ENCODE assay signal across 14 cellular contexts in the genomic region with DNA sequence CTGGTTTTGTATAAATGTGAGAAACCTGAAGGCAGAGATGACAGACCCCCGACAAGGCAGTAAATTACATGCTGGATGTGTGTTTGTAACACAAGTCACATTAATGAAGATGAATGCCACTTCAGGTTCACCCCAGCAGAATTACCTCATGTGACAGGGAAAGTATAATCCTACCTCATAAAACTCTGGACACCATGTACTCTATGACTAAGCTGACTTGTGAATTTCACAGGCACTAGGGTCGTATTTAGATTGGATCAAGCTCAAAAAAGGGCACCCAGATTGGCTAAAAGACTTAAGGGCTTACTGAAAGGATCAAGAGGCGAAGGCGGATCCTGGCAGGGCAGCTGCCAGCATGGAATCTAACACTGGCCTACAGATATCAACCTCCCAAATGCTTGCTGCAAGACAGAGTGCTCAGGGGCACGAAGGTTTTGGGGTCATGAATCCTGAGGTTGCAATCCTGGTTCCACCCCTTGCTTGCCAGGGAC.
DNase-seq lines count a peak whose midpoint lies in the region; ATAC-seq and TF ChIP-seq lines count a peak whose summit lies in the region.
"Had no signal": no experiment of that assay in that cellular context is flagged by ENCODE, and none has a peak within 500 bp of the region (broad histone marks: within the 10 kb centered on the region; RNA-seq: fewer than 3 reads in every experiment).

No MANE protein-coding gene starts in this region.

- DNase-seq in NCI-H510A treated with DMSO at 0.1 percent for 48 hours (lab: John Stamatoyannopoulos, UW) (peak; percentile 32), fibroblast of gingiva (ENCODE audit: low read depth) (peak; percentile 63), gastrocnemius medialis (peak; percentile 59 to 87), cerebellar nuclear complex (lab: John Stamatoyannopoulos, UW) (no peak), C1 segment of cervical spinal cord (lab: John Stamatoyannopoulos, UW) (no peak)
- no peak for DNase-seq in stimulated activated naive CD8-positive, alpha-beta T cell treated with anti-CD3 and anti-CD28 coated beads, Interleukin-15, amount 100 ng/mL, for 72 hours
- DNase-seq: activated CD4-positive, CD25-positive, alpha-beta regulatory T cell treated with anti-CD3 and anti-CD28 coated beads, Interleukin-2, amount 50 U/mL, for 72 hours; NCI-H748 treated with DMSO at 0.1 percent for 48 hours; ovary; stimulated activated CD4-positive, alpha-beta T cell treated with anti-CD3 and anti-CD28 coated beads, Interleukin-4, amount 100 ng/mL, for 4 hours had no signal

- peak overlapping the region; percentile 75 to 87 (median 80) for H3K27ac ChIP-seq in gastrocnemius medialis

- H3K4me3 ChIP-seq in gastrocnemius medialis: no peak overlapping the region
- H3K4me3 ChIP-seq: ovary had no signal

- H3K27me3 Mint-ChIP-seq in stimulated activated naive CD8-positive, alpha-beta T cell treated with anti-CD3 and anti-CD28 coated beads, Interleukin-15, amount 100 ng/mL, for 72 hours: no peaks in the 10 kb centered on the region

- H3K4me1 ChIP-seq in gastrocnemius medialis: peaks cover 38 to 50% of the 10 kb centered on the region in 2 donors

- in situ Hi-C loops in gastrocnemius medialis (cut with MboI; ENCODE audit: low sequenced_read_pairs in 4 of 4): loop anchor here in 3 of 4 donors (10.0 to 25.0 kb wide), 3 partner anchors 432 to 566 kb away; no protein-coding TSS in a partner anchor

- no peak overlapping the region for H3K27ac Mint-ChIP-seq in stimulated activated naive CD8-positive, alpha-beta T cell treated with anti-CD3 and anti-CD28 coated beads, Interleukin-15, amount 100 ng/mL, for 72 hours

- H3K9me3 Mint-ChIP-seq in stimulated activated naive CD8-positive, alpha-beta T cell treated with anti-CD3 and anti-CD28 coated beads, Interleukin-15, amount 100 ng/mL, for 72 hours: no peaks in the 10 kb centered on the region
- H3K9me3 Mint-ChIP-seq: activated T-helper 2 cell treated with anti-CD3 and anti-CD28 coated beads, Interferon-gamma antibody, Interleukin-2, Interleukin-4, amounts not matched to agents 10 μg/mL and 5 μg/mL and 100 μg/mL, durations not matched to agents 14 hours and 24 hours and 36 hours had no signal

- H3K4me3 Mint-ChIP-seq in stimulated activated naive CD8-positive, alpha-beta T cell treated with anti-CD3 and anti-CD28 coated beads, Interleukin-15, amount 100 ng/mL, for 72 hours: no peak overlapping the region

- peak; percentile 84 to 85 for ATAC-seq in gastrocnemius medialis
- ATAC-seq in GM21529 (IDR thresholded peaks at IDR 0.05; ENCODE audit: unreplicated experiment): no peak
- no peak for ATAC-seq in stimulated activated naive CD8-positive, alpha-beta T cell treated with anti-CD3 and anti-CD28 coated beads, Interleukin-15, amount 100 ng/mL, for 72 hours
- ATAC-seq: SK-N-SH treated with all-trans-retinoic acid at 6 μM for 48 hours had no signal

- TF ChIP-seq CTCF in gastrocnemius medialis (IDR thresholded peaks at IDR 0.05 in 4 of 5, conservative IDR thresholded peaks at IDR 0.05 in 1 of 5): no peak

- no peaks in the 10 kb centered on the region for H3K9me3 ChIP-seq in gastrocnemius medialis
- H3K9me3 ChIP-seq: ovary had no signal

- H3K36me3 ChIP-seq in gastrocnemius medialis: no peaks in the 10 kb centered on the region
- H3K36me3 ChIP-seq: ovary had no signal

- intact Hi-C loops in gastrocnemius medialis (cut with DNase I; ENCODE audit: low total_unique reads): loop anchor here (5.0 to 10.0 kb wide), 6 partner anchors 116 to 852 kb away; a partner anchor contains a TSS

- no peaks in the 10 kb centered on the region for H3K27me3 ChIP-seq in gastrocnemius medialis
- H3K27me3 ChIP-seq: ovary had no signal

- TF ChIP-seq POLR2A in GM19193 (IDR thresholded peaks at IDR 0.05; ENCODE audit: extremely low read depth, insufficient read depth, insufficient read length): peak; percentile 5
- TF ChIP-seq POLR2A in gastrocnemius medialis (IDR thresholded peaks at IDR 0.05): peak in 1 of 2 donors; percentile 12

- peaks cover 20% of the 10 kb centered on the region for H3K4me1 Mint-ChIP-seq in stimulated activated naive CD8-positive, alpha-beta T cell treated with anti-CD3 and anti-CD28 coated beads, Interleukin-15, amount 100 ng/mL, for 72 hours

Comparison
In these comparisons a context has a peak if more than half of its experiments do, and no peak if none do; other contexts are left out.
1. DNase-seq: peak in NCI-H510A treated with DMSO at 0.1 percent for 48 hours (single experiment), fibroblast of gingiva (single experiment) and gastrocnemius medialis (2 of 2); none in cerebellar nuclear complex (0 of 2), stimulated activated naive CD8-positive, alpha-beta T cell treated with anti-CD3 and anti-CD28 coated beads, Interleukin-15, amount 100 ng/mL, for 72 hours (0 of 2) and C1 segment of cervical spinal cord (0 of 14).
2. ATAC-seq: peak in gastrocnemius medialis (2 of 2); none in GM21529 (single experiment) and stimulated activated naive CD8-positive, alpha-beta T cell treated with anti-CD3 and anti-CD28 coated beads, Interleukin-15, amount 100 ng/mL, for 72 hours (single experiment).